In genomic region chr5:127936439-127936972, GRCh38 we compare ENCODE assay signal across 15 cellular contexts.
DNase-seq lines count a peak whose midpoint lies in the region; ATAC-seq, FAIRE-seq and TF ChIP-seq lines count a peak whose summit lies in the region.
"Had no signal": no experiment of that assay in that cellular context is flagged by ENCODE, and none has a peak within 500 bp of the region (broad histone marks: within the 10 kb centered on the region; RNA-seq: fewer than 3 reads in every experiment).

No MANE protein-coding gene starts in this region.

- 72% methylated on average over 6 of the region's 6 CpGs for WGBS in GM12878 (ENCODE audit: insufficient coverage, insufficient replicate concordance, low lambda C conversion rate, missing lambda C conversion rate)
- WGBS in stomach, 5 donors, result 52 to 76% (median 59%) methylated on average over 6 of the region's 6 CpGs

- no TSS peak for BruUV-seq in GM12878 (replicated peaks; lab: Mats Ljungman, UMichigan)

- H3K79me2 ChIP-seq in GM12878 (ENCODE audit: control insufficient read depth, insufficient read depth, low read length), result no peaks in the 10 kb centered on the region
- H3K79me2 ChIP-seq: parathyroid adenoma had no signal

- no peak overlapping the region for H3K9ac ChIP-seq in GM12878 (ENCODE audit: control insufficient read depth, insufficient read depth, low read length)
- H3K9ac ChIP-seq: parathyroid adenoma had no signal

- no peaks in the 10 kb centered on the region for H3K9me3 ChIP-seq in GM12878 (replicated peaks; ENCODE audit: control insufficient read depth, insufficient read depth, low read length)
- no peaks in the 10 kb centered on the region for H3K9me3 ChIP-seq in stomach

- POLR2A ChIA-PET in GM12878 (lab: Charles Lee), result no interaction called here

- no peak; the same call in 1 of the 2 replicates for TF ChIP-seq RAD21 in GM12878 (IDR thresholded peaks at IDR 0.05; ENCODE audit: insufficient read depth, low read depth, low read length)

- peaks cover 4% of the 10 kb centered on the region for H3K4me1 ChIP-seq in GM12878 (ENCODE audit: control insufficient read depth, insufficient read depth, low read length)
- H3K4me1 ChIP-seq in stomach, result peaks cover 7 to 28% (median 19%) of the 10 kb centered on the region in 4 donors
- H3K4me1 ChIP-seq: parathyroid adenoma had no signal

- no peak for TF ChIP-seq POLR2A in GM12878 (IDR thresholded peaks at IDR 0.05; ENCODE audit: low read depth, low read length)
- TF ChIP-seq POLR2A in stomach (IDR thresholded peaks at IDR 0.05), result no peak

- CTCF ChIA-PET in GM12878 (lab: Yijun Ruan, JAX), result no interaction called here

- DNase-seq in stimulated activated CD4-positive, alpha-beta T cell treated with anti-CD3 and anti-CD28 coated beads, Interleukin-12 subunit alpha, Interleukin-12 subunit beta, amount 100 ng/mL, for 4 hours, result peak; percentile 1
- DNase-seq in stimulated activated CD4-positive, alpha-beta T cell treated with anti-CD3 and anti-CD28 coated beads, Interleukin-2, amount 100 ng/mL, for 48 hours, result no peak
- DNase-seq in GM12878 (ENCODE audit: low read depth, low spot score), result no peak
- no peak for DNase-seq in stomach
- DNase-seq in mucosa of gallbladder (ENCODE audit: low spot score), result no peak
- no peak for DNase-seq in foreskin fibroblast
- DNase-seq: activated CD4-positive, alpha-beta T cell treated with anti-CD3 and anti-CD28 coated beads, Interleukin-2, amount 10 ng/mL, durations not matched to agents 7 days and 5 days; aorta; mesendoderm; NCI-H187; NCI-H526 treated with DMSO at 0.1 percent for 48 hours had no signal

- H3K27ac ChIP-seq in GM12878 (ENCODE audit: control insufficient read depth, insufficient read depth) (no peak overlapping the region; the same call in 1 of the 2 replicates), stomach (peak overlapping the region; percentile 59 to 87 (median 70))
- H3K27ac ChIP-seq: parathyroid adenoma had no signal

- no peak for FAIRE-seq in GM12878 (lab: Jason Lieb, UNC)
- FAIRE-seq: K562 had no signal

- RAD21 ChIA-PET in GM12878 (lab: Charles Lee; ENCODE audit: unreplicated experiment), result interaction anchor here (1.2 kb wide), 1 partner anchor 13 kb away, joined by 3 read pairs; no protein-coding TSS in a partner anchor

- in situ Hi-C loops in GM12878 (cut with MboI), result no loop called here

- intact Hi-C loops in GM12878 (cut with micrococcal nuclease; ENCODE audit: unreplicated experiment), result no loop called here
- intact Hi-C loops in stomach (cut with DNase I; ENCODE audit: low total_unique reads), result no loop called here

- SMC1A ChIA-PET in GM12878 (lab: Charles Lee; ENCODE audit: uncharacterized antibody, unreplicated experiment), result interaction anchor here (0.6 to 1.5 kb wide), 3 partner anchors 9 to 22 kb away, joined by 3 to 5 read pairs (median 3); no protein-coding TSS in a partner anchor

- H3K27me3 ChIP-seq in GM12878 (replicated peaks in 1 of 2; ENCODE audit: control insufficient read depth in 2 of 2, insufficient read depth in 2 of 2, low read length in 1 of 2) (no peaks in the 10 kb centered on the region), stomach (no peaks in the 10 kb centered on the region)

- TF ChIP-seq EP300 in GM12878 (IDR thresholded peaks at IDR 0.05; ENCODE audit: borderline replicate concordance in 1 of 2, control insufficient read depth in 1 of 2, low read depth in 2 of 2, low read length in 2 of 2), result no peak
- TF ChIP-seq EP300 in stomach (IDR thresholded peaks at IDR 0.05), result no peak

- peak; percentile 53 for ATAC-seq in GM21786 (IDR thresholded peaks at IDR 0.05; ENCODE audit: unreplicated experiment)
- ATAC-seq in GM12878, result peak; percentile 72
- ATAC-seq in activated CD4-positive, CD25-positive, alpha-beta regulatory T cell treated with anti-CD3 and anti-CD28 coated beads, Interleukin-2, amount 50 U/mL, for 24 hours, result no peak
- ATAC-seq: K562 had no signal

- H2AFZ ChIP-seq in GM12878 (ENCODE audit: control insufficient read depth, low read depth, low read length), result peak overlapping the region; percentile 56
- H2AFZ ChIP-seq: parathyroid adenoma had no signal

- no peaks in the 10 kb centered on the region for H4K20me1 ChIP-seq in GM12878 (ENCODE audit: control insufficient read depth, insufficient read depth)

- H3K4me2 ChIP-seq in GM12878 (ENCODE audit: control insufficient read depth, insufficient read depth), result no peak overlapping the region

- TF ChIP-seq CTCF in GM12878 (IDR thresholded peaks at IDR 0.05 in 2 of 3, conservative IDR thresholded peaks at IDR 0.05 in 1 of 3; ENCODE audit: control insufficient read depth in 2 of 3, extremely low read depth in 1 of 3, insufficient read depth in 1 of 3, low read depth in 3 of 3, low read length in 3 of 3) (no peak), stomach (IDR thresholded peaks at IDR 0.05) (no peak), foreskin fibroblast (IDR thresholded peaks at IDR 0.05; ENCODE audit: low read depth, low read length) (no peak)

- H3K4me3 ChIP-seq in GM12878, result no peak overlapping the region
- H3K4me3 ChIP-seq in stomach, result no peak overlapping the region
- H3K4me3 ChIP-seq in foreskin fibroblast (ENCODE audit: low read depth in 1 of 2, low read length in 2 of 2), result no peak overlapping the region
- H3K4me3 ChIP-seq: K562 had no signal

- no peaks in the 10 kb centered on the region for H3K36me3 ChIP-seq in GM12878 (ENCODE audit: control insufficient read depth in 2 of 2, insufficient read depth in 2 of 2, low read length in 1 of 2)
- H3K36me3 ChIP-seq in stomach, result no peaks in the 10 kb centered on the region

TF ChIP-seq in GM12878, 131 proteins besides CTCF, POLR2A, EP300 and RAD21 (continues in another document):
- TF ChIP-seq TAF1 (IDR thresholded peaks at IDR 0.05; ENCODE audit: borderline replicate concordance, low read depth, low read length), result no peak
- no peak for TF ChIP-seq STAT3 (IDR thresholded peaks at IDR 0.05; ENCODE audit: low read depth, low read length)
- no peak for TF ChIP-seq TARDBP (IDR thresholded peaks at IDR 0.05; ENCODE audit: borderline replicate concordance)
- no peak for TF ChIP-seq STAT1 (conservative IDR thresholded peaks at IDR 0.05)
- TF ChIP-seq ZNF687 (IDR thresholded peaks at IDR 0.05), result no peak
- no peak for TF ChIP-seq MXI1 (IDR thresholded peaks at IDR 0.05; ENCODE audit: low read depth, low read length)
- 0 out of 4 replicates have a peak, but pooled peaks of 1 of the 2 experiments have one; percentile 13 for TF ChIP-seq IKZF2 (IDR thresholded peaks at IDR 0.05)
- TF ChIP-seq BCL11A (IDR thresholded peaks at IDR 0.05; ENCODE audit: low read depth, low read length), result no peak
- TF ChIP-seq ZNF217 (IDR thresholded peaks at IDR 0.05), result no peak
- peak; percentile 56; the same call in 1 of the 2 replicates for TF ChIP-seq NFIC (IDR thresholded peaks at IDR 0.05; ENCODE audit: low read depth, low read length)
- TF ChIP-seq MYB (IDR thresholded peaks at IDR 0.05; ENCODE audit: borderline replicate concordance, low read depth, low read length), result no peak
- TF ChIP-seq KAT2A (conservative IDR thresholded peaks at IDR 0.05; ENCODE audit: control insufficient read depth, low read depth, low read length), result no peak
- no peak for TF ChIP-seq POU2F2 (IDR thresholded peaks at IDR 0.05; ENCODE audit: borderline replicate concordance, low read depth, low read length)
- no peak for TF ChIP-seq RFX5 (IDR thresholded peaks at IDR 0.05; ENCODE audit: low read depth, low read length)
- no peak for TF ChIP-seq HDAC6 (IDR thresholded peaks at IDR 0.05; ENCODE audit: unreplicated experiment)
- TF ChIP-seq TBL1XR1 (IDR thresholded peaks at IDR 0.05; ENCODE audit: low read depth, low read length), result no peak
- peak; percentile 53; the same call in 1 of the 2 replicates for TF ChIP-seq RUNX3 (IDR thresholded peaks at IDR 0.05; ENCODE audit: low read length)

Comparison
In these comparisons a context has a peak if more than half of its experiments do, and no peak if none do; other contexts are left out.
1. ATAC-seq: peak in GM21786 (single experiment) and GM12878 (single experiment); none in activated CD4-positive, CD25-positive, alpha-beta regulatory T cell treated with anti-CD3 and anti-CD28 coated beads, Interleukin-2, amount 50 U/mL, for 24 hours (0 of 2).